ENCODE assay signal across 8 cellular contexts in genomic region chr16:50245417-50246298, GRCh38. TPM values are rescaled to one million over a fixed set of nuclear protein-coding genes. Genes with fewer than 3 reads are reported as not detected.
DNase-seq lines count a peak whose midpoint lies in the region; ATAC-seq and TF ChIP-seq lines count a peak whose summit lies in the region.

No MANE protein-coding gene starts in this region.

- H3K27me3 ChIP-seq in dorsolateral prefrontal cortex, result peaks cover 0 to 19% (median 0%) of the 10 kb centered on the region in 45 donors

- H3K27ac ChIP-seq in dorsolateral prefrontal cortex, result peak overlapping the region in 1 of 59 donors; percentile 21

- peak; percentile 86 for ATAC-seq in GM21529 (IDR thresholded peaks at IDR 0.05; ENCODE audit: unreplicated experiment)
- peak; percentile 92 to 95 for ATAC-seq in activated CD4-positive, CD25-positive, alpha-beta regulatory T cell treated with anti-CD3 and anti-CD28 coated beads, Interleukin-2, amount 50 U/mL, for 24 hours

- peak; percentile 62 for DNase-seq in EL
- DNase-seq in Jurkat, Clone E6-1 (ENCODE audit: low read depth, low spot score), result no peak
- DNase-seq in dorsolateral prefrontal cortex, result peak in 1 of 10 donors; percentile 63
- DNase-seq in medulla oblongata (ENCODE audit: extremely low spot score), result peak; percentile 47
- DNase-seq in stimulated activated CD8-positive, alpha-beta memory T cell treated with anti-CD3 and anti-CD28 coated beads, Interleukin-4, amount 100 ng/mL, for 48 hours, result peak; percentile 80
- no peak for DNase-seq in putamen (ENCODE audit: low spot score)

- TF ChIP-seq CTCF in dorsolateral prefrontal cortex (IDR thresholded peaks at IDR 0.05 in 54 of 56, conservative IDR thresholded peaks at IDR 0.05 in 2 of 56; ENCODE audit: low read depth in 1 of 56, partially characterized antibody in 56 of 56), result peak in 23 of 56 donors; percentile 12 to 62 (median 34)

- peak overlapping the region; percentile 52 for H3K4me3 ChIP-seq in Jurkat, Clone E6-1 (ENCODE audit: low read length)
- H3K4me3 ChIP-seq in dorsolateral prefrontal cortex, result peak overlapping the region; percentile 41 to 76 (median 65)

- intact Hi-C loops in dorsolateral prefrontal cortex (cut with DNase I), result loop anchor here (10.0 kb wide), 3 partner anchors 109 to 419 kb away; partner anchors contain the start of gene NKD1 (in 1 of the 2)

RNA-seq across cellular contexts. Expression of gene ADCY7, which starts 20.7 kb away (rescaled TPM):
- 33.8 TPM for polyA plus RNA-seq in Jurkat, Clone E6-1 (2012; ENCODE audit: insufficient read depth, insufficient read length)
- total RNA-seq in dorsolateral prefrontal cortex, result 10 to 100 TPM in 115 of 120 experiments, 1 to 10 TPM in 5; 6.5 to 45.5 (median 17.2) TPM

Comparison
In these comparisons a context has a peak if more than half of its experiments do, and no peak if none do; other contexts are left out.
1. DNase-seq: peak in EL (single experiment), medulla oblongata (single experiment) and stimulated activated CD8-positive, alpha-beta memory T cell treated with anti-CD3 and anti-CD28 coated beads, Interleukin-4, amount 100 ng/mL, for 48 hours (single experiment); none in Jurkat, Clone E6-1 (single experiment) and putamen (single experiment).